ENCODE assay signal across 9 cellular contexts in genomic region chr13:45490068-45490467, GRCh38. TPM values are rescaled to one million over a fixed set of nuclear protein-coding genes. Genes with fewer than 3 reads are reported as not detected.
DNase-seq lines count a peak whose midpoint lies in the region; ATAC-seq, FAIRE-seq and TF ChIP-seq lines count a peak whose summit lies in the region.
"Had no signal": no experiment of that assay in that cellular context is flagged by ENCODE, and none has a peak within 500 bp of the region (broad histone marks: within the 10 kb centered on the region; RNA-seq: fewer than 3 reads in every experiment).

No MANE protein-coding gene starts in this region.

- no peak overlapping the region for H3K27ac ChIP-seq in CD8-positive, alpha-beta T cell (ENCODE audit: low read depth, low read length)
- no peak overlapping the region for H3K27ac ChIP-seq in RWPE2 (ENCODE audit: poor library complexity, severe bottlenecking)

- peak in 2 of 7 experiments; percentile 19 to 34 for DNase-seq in CD8-positive, alpha-beta T cell
- DNase-seq in GM12892 (ENCODE audit: insufficient read length), result no peak
- DNase-seq in RWPE2 (ENCODE audit: low spot score), result no peak
- no peak for DNase-seq in kidney epithelial cell (ENCODE audit: low read depth)
- no peak for DNase-seq in AG08396 (ENCODE audit: low spot score)
- no peak for DNase-seq in posterior vena cava (ENCODE audit: low spot score)
- DNase-seq: NCI-H774 had no signal

- no peaks in the 10 kb centered on the region for H3K4me1 ChIP-seq in CD8-positive, alpha-beta T cell (ENCODE audit: insufficient read depth, low read length)
- H3K4me1 ChIP-seq in RWPE2 (ENCODE audit: insufficient read depth, poor library complexity, severe bottlenecking), result peaks cover 11% of the 10 kb centered on the region

- TF ChIP-seq POLR2A in GM12892 (IDR thresholded peaks at IDR 0.05; ENCODE audit: low read depth, low read length), result no peak

- H3K4me1 Mint-ChIP-seq in CD8-positive, alpha-beta T cell (ENCODE audit: low read depth), result no peaks in the 10 kb centered on the region

- peak; percentile 93 for ATAC-seq in CD8-positive, alpha-beta T cell
- ATAC-seq in RWPE2 (ENCODE audit: low read depth) (peak; percentile 58; the same call in 2 of the 3 replicates), HG03175 (IDR thresholded peaks at IDR 0.05; ENCODE audit: unreplicated experiment) (no peak)
- no peak for ATAC-seq in activated CD4-positive, CD25-positive, alpha-beta regulatory T cell treated with anti-CD3 and anti-CD28 coated beads, Interleukin-2, amount 50 U/mL, for 24 hours

- H3K9me3 Mint-ChIP-seq in CD8-positive, alpha-beta T cell, result no peaks in the 10 kb centered on the region

- H3K4me3 ChIP-seq in CD8-positive, alpha-beta T cell (ENCODE audit: low read depth, low read length), result no peak overlapping the region
- H3K4me3 ChIP-seq in RWPE2 (ENCODE audit: severe bottlenecking) (no peak overlapping the region), kidney epithelial cell (ENCODE audit: low read depth, low read length) (no peak overlapping the region)

- no peak overlapping the region for H3K27ac Mint-ChIP-seq in CD8-positive, alpha-beta T cell

- peaks cover 55% of the 10 kb centered on the region for H3K36me3 Mint-ChIP-seq in CD8-positive, alpha-beta T cell

- intact Hi-C loops in CD8-positive, alpha-beta T cell (cut with DNase I, micrococcal nuclease), result loop anchor here (1.0 to 2.0 kb wide), 4 partner anchors 117 to 443 kb away; no protein-coding TSS in a partner anchor
- intact Hi-C loops in posterior vena cava (cut with DNase I), result no loop called here

- peak; percentile 77 for FAIRE-seq in GM12892 (lab: Jason Lieb, UNC)

- no peak overlapping the region for H3K4me3 Mint-ChIP-seq in CD8-positive, alpha-beta T cell

- H3K9me3 ChIP-seq in CD8-positive, alpha-beta T cell (ENCODE audit: low read length), result no peaks in the 10 kb centered on the region
- no peaks in the 10 kb centered on the region for H3K9me3 ChIP-seq in RWPE2 (ENCODE audit: severe bottlenecking)

- TF ChIP-seq CTCF in CD8-positive, alpha-beta T cell (IDR thresholded peaks at IDR 0.05), result peak; percentile 65
- peak; percentile 53 for TF ChIP-seq CTCF in RWPE2 (IDR thresholded peaks at IDR 0.05; ENCODE audit: poor library complexity, severe bottlenecking)
- peak; percentile 30 for TF ChIP-seq CTCF in kidney epithelial cell (IDR thresholded peaks at IDR 0.05; ENCODE audit: insufficient read depth, low read length, poor library complexity, severe bottlenecking)

- H3K27me3 Mint-ChIP-seq in CD8-positive, alpha-beta T cell (ENCODE audit: low read depth), result no peaks in the 10 kb centered on the region

- no peaks in the 10 kb centered on the region for H3K27me3 ChIP-seq in CD8-positive, alpha-beta T cell (ENCODE audit: insufficient read depth, low read length)
- H3K27me3 ChIP-seq in RWPE2 (ENCODE audit: insufficient read depth, poor library complexity, severe bottlenecking) (no peaks in the 10 kb centered on the region), kidney epithelial cell (ENCODE audit: control insufficient read depth, insufficient read depth, low read length) (no peaks in the 10 kb centered on the region)

- POLR2A ChIA-PET in CD8-positive, alpha-beta T cell (lab: Charles Lee), result no interaction called here

- H3K36me3 ChIP-seq in CD8-positive, alpha-beta T cell (ENCODE audit: insufficient read depth, low read length), result peaks cover 19% of the 10 kb centered on the region
- H3K36me3 ChIP-seq in RWPE2 (ENCODE audit: low read depth) (peaks cover 68% of the 10 kb centered on the region), kidney epithelial cell (ENCODE audit: control insufficient read depth, insufficient read depth, low read length) (no peaks in the 10 kb centered on the region)

- CTCF ChIA-PET in CD8-positive, alpha-beta T cell (lab: Charles Lee), result interaction anchor here (0.6 to 2.8 kb wide), 6 partner anchors 54 to 210 kb away, joined by 3 to 25 read pairs (median 3); no protein-coding TSS in a partner anchor

RNA-seq across cellular contexts. Expression of gene COG3, which starts 25.3 kb away (rescaled TPM):
- total RNA-seq in CD8-positive, alpha-beta T cell, result 10 to 100 TPM; 45.9 to 47.6 TPM
- polyA plus RNA-seq in GM12892 (2012; ENCODE audit: missing spikeins), result 17.3 TPM
- 23.1 and 32.3 TPM in 2 replicates for total RNA-seq in kidney epithelial cell
- 10 to 100 TPM; 21.7 to 27.9 TPM for total RNA-seq in posterior vena cava

Comparison
In these comparisons a context has a peak if more than half of its experiments do, and no peak if none do; other contexts are left out.
1. ATAC-seq: peak in CD8-positive, alpha-beta T cell (single experiment) and RWPE2 (single experiment); none in HG03175 (single experiment) and activated CD4-positive, CD25-positive, alpha-beta regulatory T cell treated with anti-CD3 and anti-CD28 coated beads, Interleukin-2, amount 50 U/mL, for 24 hours (0 of 2).
2. intact Hi-C loops: an anchor here in CD8-positive, alpha-beta T cell (1.0 to 2.0 kb wide); none called in posterior vena cava.
3. Peak in every context shown above with its lines, with median percentiles within 50 percentile points of each other: CTCF ChIP-seq.